ENCODE assay signal across 15 cellular contexts in the genomic region with DNA sequence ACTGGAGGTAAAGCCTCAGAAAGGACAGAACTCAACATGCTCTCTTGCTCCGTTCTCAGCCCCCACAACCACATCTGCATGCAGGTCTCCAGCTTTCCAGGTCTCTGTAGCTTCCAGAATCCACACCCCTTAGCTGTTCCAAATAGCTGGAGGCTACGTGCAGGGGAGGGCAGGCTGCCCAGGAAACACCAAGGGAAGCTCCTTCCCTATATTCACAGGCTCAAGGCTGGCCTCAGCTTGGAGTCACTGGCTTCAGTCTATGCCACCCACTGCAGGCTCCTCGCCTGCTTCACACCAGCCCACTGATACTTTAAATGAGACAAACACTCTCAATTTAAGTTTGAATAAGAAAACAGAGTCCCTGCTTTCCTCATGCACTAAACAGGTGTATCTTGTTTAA.
"Had no signal": no experiment of that assay in that cellular context is flagged by ENCODE, and none has a peak within 500 bp of the region (broad histone marks: within the 10 kb centered on the region; RNA-seq: fewer than 3 reads in every experiment).

No MANE protein-coding gene starts in this region.

- H3K4me3 ChIP-seq: heart left ventricle, neural progenitor cell, thoracic aorta had no signal

- H3K36me3 ChIP-seq: heart left ventricle, neural progenitor cell, thoracic aorta had no signal

- H3K27ac ChIP-seq: epithelial cell of prostate, heart left ventricle, neural progenitor cell, parathyroid adenoma, thoracic aorta had no signal

- H3K79me2 ChIP-seq: parathyroid adenoma had no signal

- H3K9me3 ChIP-seq: heart left ventricle, thoracic aorta had no signal

- DNase-seq: activated CD4-positive, alpha-beta T cell treated with anti-CD3 and anti-CD28 coated beads for 4 hours; activated CD8-positive, alpha-beta memory T cell treated with anti-CD3 and anti-CD28 coated beads, Interleukin-2, amount 50 U/mL, for 48 hours; activated gamma-delta T cell treated with Interleukin-2 at 50 U/mL for 16 hours; activated T-cell treated with anti-CD3 and anti-CD28 coated beads, Interleukin-2, amount 50 U/mL, for 72 hours; amniotic stem cell; effector memory CD4-positive, alpha-beta T cell; heart left ventricle; immature natural killer cell; mammary epithelial cell; naive B cell; T-helper 2 cell had no signal

- H3K4me2 ChIP-seq: neural progenitor cell had no signal

- H3K9ac ChIP-seq: neural progenitor cell, parathyroid adenoma had no signal
